14 cellular contexts compared by ENCODE assay signal in genomic region chr21:36705679-36706481, GRCh38. TPM values are rescaled to one million over a fixed set of nuclear protein-coding genes. Genes with fewer than 3 reads are reported as not detected.
DNase-seq lines count a peak whose midpoint lies in the region; ATAC-seq, FAIRE-seq and TF ChIP-seq lines count a peak whose summit lies in the region.
"Had no signal": no experiment of that assay in that cellular context is flagged by ENCODE, and none has a peak within 500 bp of the region (broad histone marks: within the 10 kb centered on the region; RNA-seq: fewer than 3 reads in every experiment).

No MANE protein-coding gene starts in this region.

- H3K27me3 ChIP-seq in CD4-positive, CD25-positive, alpha-beta regulatory T cell (ENCODE audit: control insufficient read depth, insufficient read depth, low read length) = peaks cover 23% of the 10 kb centered on the region
- peaks cover 100% of the 10 kb centered on the region for H3K27me3 ChIP-seq in GM23338 (ENCODE audit: insufficient read depth)
- H3K27me3 ChIP-seq in bronchial epithelial cell (ENCODE audit: control insufficient read depth, insufficient read depth, low read length) = peaks cover 78% of the 10 kb centered on the region

- H3K36me3 ChIP-seq in CD4-positive, CD25-positive, alpha-beta regulatory T cell (ENCODE audit: control insufficient read depth, insufficient read depth, low read length) = no peaks in the 10 kb centered on the region
- no peaks in the 10 kb centered on the region for H3K36me3 ChIP-seq in GM23338 (ENCODE audit: insufficient read depth)
- H3K36me3 ChIP-seq in bronchial epithelial cell (ENCODE audit: control insufficient read depth, insufficient read depth, low read length) = no peaks in the 10 kb centered on the region
- H3K36me3 ChIP-seq: SJSA1 had no signal

- no peaks in the 10 kb centered on the region for H3K9me3 Mint-ChIP-seq in CD4-positive, CD25-positive, alpha-beta regulatory T cell
- peaks cover 2% of the 10 kb centered on the region; the same call in 2 of the 3 replicates for H3K9me3 Mint-ChIP-seq in GM23338
- peaks cover 0 to 3% (median 0%) of the 10 kb centered on the region in 9 donors for H3K9me3 Mint-ChIP-seq in naive thymus-derived CD8-positive, alpha-beta T cell

- no peak overlapping the region for H3K27ac Mint-ChIP-seq in CD4-positive, CD25-positive, alpha-beta regulatory T cell
- H3K27ac Mint-ChIP-seq in GM23338 = no peak overlapping the region
- peak overlapping the region in 1 of 10 donors; percentile 29 for H3K27ac Mint-ChIP-seq in naive thymus-derived CD8-positive, alpha-beta T cell

- no peaks in the 10 kb centered on the region for H3K79me2 ChIP-seq in GM23338 (replicated peaks; ENCODE audit: insufficient read depth)

- peaks cover 32% of the 10 kb centered on the region for H3F3A ChIP-seq in GM23338 (replicated peaks; ENCODE audit: low read depth)

- FAIRE-seq in bronchial epithelial cell (lab: Jason Lieb, UNC) = no peak
- FAIRE-seq: GM18507 had no signal

- H3K36me3 Mint-ChIP-seq in CD4-positive, CD25-positive, alpha-beta regulatory T cell = no peaks in the 10 kb centered on the region
- H3K36me3 Mint-ChIP-seq in GM23338 (ENCODE audit: low read depth) = no peaks in the 10 kb centered on the region; the same call in 2 of the 3 replicates
- H3K36me3 Mint-ChIP-seq in naive thymus-derived CD8-positive, alpha-beta T cell = peaks cover 0 to 20% (median 0%) of the 10 kb centered on the region in 3 donors

- H3K4me3 ChIP-seq in CD4-positive, CD25-positive, alpha-beta regulatory T cell (ENCODE audit: low read depth, low read length) = no peak overlapping the region
- H3K4me3 ChIP-seq in GM23338 (peak overlapping the region; percentile 53), bronchial epithelial cell (ENCODE audit: low read depth, low read length) (no peak overlapping the region)
- H3K4me3 ChIP-seq: SJSA1 had no signal

- H3K9me3 ChIP-seq in CD4-positive, CD25-positive, alpha-beta regulatory T cell (ENCODE audit: control insufficient read depth in 2 of 2, low read length in 2 of 2) = no peaks in the 10 kb centered on the region

- POLR2A ChIA-PET in naive thymus-derived CD8-positive, alpha-beta T cell (lab: Charles Lee) = no interaction called here

- H4K20me1 ChIP-seq in GM23338 (replicated peaks; ENCODE audit: insufficient read depth) = no peaks in the 10 kb centered on the region; the same call in none of the 2 replicates

- no peaks in the 10 kb centered on the region for H3K9me2 ChIP-seq in GM23338 (ENCODE audit: insufficient read depth)

- H3K27me3 Mint-ChIP-seq in CD4-positive, CD25-positive, alpha-beta regulatory T cell = peaks cover 81% of the 10 kb centered on the region
- H3K27me3 Mint-ChIP-seq in GM23338 (ENCODE audit: insufficient read depth, low read depth, poor library complexity) = peaks cover 100% of the 10 kb centered on the region
- peaks cover 43 to 97% (median 69%) of the 10 kb centered on the region in 5 donors for H3K27me3 Mint-ChIP-seq in naive thymus-derived CD8-positive, alpha-beta T cell

- no peak for DNase-seq in CD4-positive, CD25-positive, alpha-beta regulatory T cell
- DNase-seq in GM23338 (ENCODE audit: low spot score) = peak; percentile 80
- DNase-seq in bronchial epithelial cell (ENCODE audit: low read depth) = no peak
- DNase-seq in naive thymus-derived CD8-positive, alpha-beta T cell = no peak
- no peak for DNase-seq in iPS-NIHi7 (ENCODE audit: extremely low spot score)
- DNase-seq in NCI-H748 (lab: John Stamatoyannopoulos, UW; ENCODE audit: unreplicated experiment) = no peak
- DNase-seq: activated CD8-positive, alpha-beta memory T cell treated with anti-CD3 and anti-CD28 coated beads for 24 hours; foreskin fibroblast; NCI-H446 had no signal

- 0 out of 2 replicates have a peak overlapping the region, but pooled peaks have one; percentile 76 for H2AFZ ChIP-seq in GM23338

- H3K4me1 ChIP-seq in CD4-positive, CD25-positive, alpha-beta regulatory T cell (ENCODE audit: control insufficient read depth, insufficient read depth, low read length, poor library complexity, severe bottlenecking) = peaks cover 12% of the 10 kb centered on the region
- H3K4me1 ChIP-seq in GM23338 (ENCODE audit: insufficient read depth) = peaks cover 67% of the 10 kb centered on the region
- H3K4me1 ChIP-seq: SJSA1 had no signal

- no peak for ATAC-seq in CD4-positive, CD25-positive, alpha-beta regulatory T cell (ENCODE audit: low read depth in 2 of 2)
- ATAC-seq in GM23338 (peak; percentile 2), GM18909 (IDR thresholded peaks at IDR 0.05; ENCODE audit: poor library complexity, unreplicated experiment) (no peak), GM21515 (IDR thresholded peaks at IDR 0.05; ENCODE audit: unreplicated experiment) (no peak)
- peak; percentile 46 to 47 for ATAC-seq in naive thymus-derived CD8-positive, alpha-beta T cell

- peaks cover 5 to 43% (median 10%) of the 10 kb centered on the region in 4 donors for H3K4me1 Mint-ChIP-seq in CD4-positive, CD25-positive, alpha-beta regulatory T cell
- H3K4me1 Mint-ChIP-seq in GM23338 = peaks cover 53% of the 10 kb centered on the region
- peaks cover 29 to 71% (median 49%) of the 10 kb centered on the region in 4 donors for H3K4me1 Mint-ChIP-seq in naive thymus-derived CD8-positive, alpha-beta T cell

- no peak overlapping the region for H3K27ac ChIP-seq in CD4-positive, CD25-positive, alpha-beta regulatory T cell (ENCODE audit: insufficient read depth, low read length, poor library complexity, severe bottlenecking)
- H3K27ac ChIP-seq in GM23338 (ENCODE audit: low read depth) = no peak overlapping the region
- H3K27ac ChIP-seq: SJSA1 had no signal

- H3K4me2 ChIP-seq in GM23338 = peak overlapping the region; percentile 78

- peak overlapping the region in 3 of 4 donors; percentile 3 to 52 (median 16) for H3K4me3 Mint-ChIP-seq in CD4-positive, CD25-positive, alpha-beta regulatory T cell
- peak overlapping the region; percentile 61 for H3K4me3 Mint-ChIP-seq in GM23338
- peak overlapping the region; percentile 42 to 85 (median 78) for H3K4me3 Mint-ChIP-seq in naive thymus-derived CD8-positive, alpha-beta T cell

- TF ChIP-seq CTCF in GM23338 (conservative IDR thresholded peaks at IDR 0.05; ENCODE audit: low read depth in 2 of 2) = peak; percentile 36 to 40; a peak in 2 of 4 replicates
- peak; percentile 32 for TF ChIP-seq CTCF in bronchial epithelial cell (IDR thresholded peaks at IDR 0.05; ENCODE audit: insufficient read depth, low read length, severe bottlenecking)

TF ChIP-seq in GM23338, 12 proteins besides CTCF, POLR2A, EP300 and RAD21 (continues in another document):
- no peak for TF ChIP-seq CREB1 (CRISPR knock-in tag; IDR thresholded peaks at IDR 0.05; ENCODE audit: low read depth)

RNA-seq across cellular contexts. Expression of gene SIM2, which starts 7.0 kb away (rescaled TPM):
- not detected for total RNA-seq in CD4-positive, CD25-positive, alpha-beta regulatory T cell
- polyA plus RNA-seq in CD4-positive, CD25-positive, alpha-beta regulatory T cell = under 1 TPM in 2 of 4 donors, not detected in 2; 0.03 to 0.18 TPM
- 0.49 and 1.4 TPM in 2 replicates for total RNA-seq in GM23338 (2014; rRNA removed; shearing (Covaris generic))
- polyA plus RNA-seq in GM23338 (2016; fragmentation: Nextera tagmentation; extraction: Ambion mirVana) = 0.16 and 0.24 TPM in 2 replicates
- total RNA-seq in bronchial epithelial cell = 0.26 TPM in 2 replicates
- not detected for total RNA-seq in naive thymus-derived CD8-positive, alpha-beta T cell
- under 1 TPM in 2 of 3 donors, not detected in 1; 0.03 to 0.04 TPM for polyA plus RNA-seq in naive thymus-derived CD8-positive, alpha-beta T cell
- total RNA-seq: lung microvascular endothelial cell had no signal

Comparison
In these comparisons a context has a peak if more than half of its experiments do, and no peak if none do; other contexts are left out.
1. ATAC-seq: peak in GM23338 (single experiment) and naive thymus-derived CD8-positive, alpha-beta T cell (2 of 2); none in CD4-positive, CD25-positive, alpha-beta regulatory T cell (0 of 2), GM18909 (single experiment) and GM21515 (single experiment).
2. H3K4me3 Mint-ChIP-seq: peak in every context shown above with its lines; median percentile 78 in naive thymus-derived CD8-positive, alpha-beta T cell; 61 in GM23338; 16 in CD4-positive, CD25-positive, alpha-beta regulatory T cell.